20 cellular contexts compared by ENCODE assay signal in genomic region chr3:88101142-88101541, GRCh38. TPM values are rescaled to one million over a fixed set of nuclear protein-coding genes. Genes with fewer than 3 reads are reported as not detected.
A peak's percentile ranks its signal among the peaks of the same experiment; 100 is the strongest.
DNase-seq lines count a peak whose midpoint lies in the region; ATAC-seq and TF ChIP-seq lines count a peak whose summit lies in the region.
"Had no signal": no experiment of that assay in that cellular context is flagged by ENCODE, and none has a peak within 500 bp of the region (broad histone marks: within the 10 kb centered on the region; RNA-seq: fewer than 3 reads in every experiment).

No MANE protein-coding gene starts in this region.

- H3K36me3 Mint-ChIP-seq in Caco-2 (ENCODE audit: insufficient read depth, unreplicated experiment) = peaks cover 17% of the 10 kb centered on the region

- peak; percentile 6 for DNase-seq in choroid plexus epithelial cell (ENCODE audit: low read depth)
- no peak for DNase-seq in hepatic stellate cell (ENCODE audit: low spot score)
- DNase-seq in brain microvascular endothelial cell = no peak
- no peak for DNase-seq in Caco-2
- no peak for DNase-seq in 8988T
- DNase-seq: activated CD4-positive, CD25-positive, alpha-beta regulatory T cell; activated CD8-positive, alpha-beta memory T cell treated with anti-CD3 and anti-CD28 coated beads, Interleukin-2, amount 10 ng/mL, durations not matched to agents 7 days and 5 days; activated naive CD4-positive, alpha-beta T cell treated with anti-CD3 and anti-CD28 coated beads for 36 hours; BE2C; DMS79; gastrocnemius medialis; islet precursor cell; NCI-H1417 treated with DMSO at 0.1 percent for 48 hours; NCI-H446; sigmoid colon; upper lobe of right lung had no signal

- H3K27me3 Mint-ChIP-seq in Caco-2 (ENCODE audit: insufficient read depth, unreplicated experiment) = no peaks in the 10 kb centered on the region
- H3K27me3 Mint-ChIP-seq: activated CD8-positive, alpha-beta memory T cell treated with anti-CD3 and anti-CD28 coated beads, Interleukin-2, amount 10 ng/mL, durations not matched to agents 7 days and 5 days; stimulated activated memory B cell treated with anti-CD40 and anti-IgM and Interleukin-4, amounts not matched to agents 10 μg/mL and 1 μg/mL and 100 μg/mL, for 72 hours had no signal

- no peak overlapping the region for H3K4me3 Mint-ChIP-seq in Caco-2 (ENCODE audit: unreplicated experiment)
- H3K4me3 Mint-ChIP-seq: activated CD8-positive, alpha-beta memory T cell treated with anti-CD3 and anti-CD28 coated beads, Interleukin-2, amount 10 ng/mL, durations not matched to agents 7 days and 5 days; activated naive CD4-positive, alpha-beta T cell treated with anti-CD3 and anti-CD28 coated beads for 36 hours; stimulated activated memory B cell treated with anti-CD40 and anti-IgM and Interleukin-4, amounts not matched to agents 10 μg/mL and 1 μg/mL and 100 μg/mL, for 72 hours had no signal

- CTCF ChIA-PET in Caco-2 (lab: Charles Lee) = no interaction called here

- H3K4me1 Mint-ChIP-seq in Caco-2 (ENCODE audit: low read depth, unreplicated experiment) = no peaks in the 10 kb centered on the region
- H3K4me1 Mint-ChIP-seq: stimulated activated memory B cell treated with anti-CD40 and anti-IgM and Interleukin-4, amounts not matched to agents 10 μg/mL and 1 μg/mL and 100 μg/mL, for 72 hours had no signal

- peaks cover 9% of the 10 kb centered on the region for H3K9me3 Mint-ChIP-seq in Caco-2 (ENCODE audit: unreplicated experiment)
- H3K9me3 Mint-ChIP-seq: stimulated activated memory B cell treated with anti-CD40 and anti-IgM and Interleukin-4, amounts not matched to agents 10 μg/mL and 1 μg/mL and 100 μg/mL, for 72 hours had no signal

- H3K27me3 ChIP-seq in brain microvascular endothelial cell (replicated peaks) (no peaks in the 10 kb centered on the region), Caco-2 (replicated peaks; ENCODE audit: control insufficient read depth, insufficient read depth, low read length) (no peaks in the 10 kb centered on the region)
- H3K27me3 ChIP-seq: BE2C, gastrocnemius medialis, sigmoid colon, upper lobe of right lung had no signal

- POLR2A ChIA-PET in Caco-2 (lab: Charles Lee) = no interaction called here

- no peaks in the 10 kb centered on the region for H3K4me1 ChIP-seq in Caco-2
- H3K4me1 ChIP-seq: BE2C, upper lobe of right lung had no signal

- intact Hi-C loops in Caco-2 (cut with micrococcal nuclease; ENCODE audit: unreplicated experiment) = no loop called here

- H3K9me3 ChIP-seq in Caco-2 = no peaks in the 10 kb centered on the region
- H3K9me3 ChIP-seq: BE2C, gastrocnemius medialis, sigmoid colon, upper lobe of right lung had no signal

- no peak overlapping the region for H3K4me3 ChIP-seq in choroid plexus epithelial cell (ENCODE audit: low read depth, low read length)
- H3K4me3 ChIP-seq in brain microvascular endothelial cell (ENCODE audit: low read depth, low read length) = no peak overlapping the region
- no peak overlapping the region for H3K4me3 ChIP-seq in Caco-2 (ENCODE audit: low read depth, low read length)
- H3K4me3 ChIP-seq: gastrocnemius medialis, sigmoid colon, upper lobe of right lung had no signal

- H3K36me3 ChIP-seq in brain microvascular endothelial cell (replicated peaks) (no peaks in the 10 kb centered on the region), Caco-2 (ENCODE audit: control insufficient read depth, insufficient read depth, low read length) (no peaks in the 10 kb centered on the region)
- H3K36me3 ChIP-seq: BE2C, gastrocnemius medialis, upper lobe of right lung had no signal

- H3K27ac Mint-ChIP-seq in Caco-2 (ENCODE audit: unreplicated experiment) = no peak overlapping the region
- H3K27ac Mint-ChIP-seq: activated CD8-positive, alpha-beta memory T cell treated with anti-CD3 and anti-CD28 coated beads, Interleukin-2, amount 10 ng/mL, durations not matched to agents 7 days and 5 days; activated naive CD4-positive, alpha-beta T cell treated with anti-CD3 and anti-CD28 coated beads for 36 hours; stimulated activated memory B cell treated with anti-CD40 and anti-IgM and Interleukin-4, amounts not matched to agents 10 μg/mL and 1 μg/mL and 100 μg/mL, for 72 hours had no signal

- TF ChIP-seq CTCF in choroid plexus epithelial cell (conservative IDR thresholded peaks at IDR 0.05; ENCODE audit: low read depth, low read length) = no peak
- no peak for TF ChIP-seq CTCF in brain microvascular endothelial cell (IDR thresholded peaks at IDR 0.05; ENCODE audit: low read depth, low read length, missing control alignments)
- no peak for TF ChIP-seq CTCF in Caco-2 (IDR thresholded peaks at IDR 0.05; ENCODE audit: insufficient read depth in 1 of 2, low read depth in 1 of 2, low read length in 1 of 2, severe bottlenecking in 1 of 2, unreplicated experiment in 1 of 2)

- H3K27ac ChIP-seq in brain microvascular endothelial cell = no peak overlapping the region
- H3K27ac ChIP-seq: gastrocnemius medialis, sigmoid colon, upper lobe of right lung had no signal

- BruUV-seq in Caco-2 (replicated peaks; lab: Mats Ljungman, UMichigan) = no TSS peak

- ATAC-seq in GM19035 (IDR thresholded peaks at IDR 0.05; ENCODE audit: unreplicated experiment) (peak; percentile 53), GM21619 (IDR thresholded peaks at IDR 0.05; ENCODE audit: unreplicated experiment) (peak; percentile 80), HG03135 (IDR thresholded peaks at IDR 0.05; ENCODE audit: unreplicated experiment) (peak; percentile 62)
- ATAC-seq: activated CD8-positive, alpha-beta memory T cell treated with anti-CD3 and anti-CD28 coated beads, Interleukin-2, amount 10 ng/mL, durations not matched to agents 7 days and 5 days; gastrocnemius medialis; stimulated activated memory B cell treated with anti-CD40 and anti-IgM and Interleukin-4, amounts not matched to agents 10 μg/mL and 1 μg/mL and 100 μg/mL, for 72 hours; upper lobe of right lung had no signal

- in situ Hi-C loops in brain microvascular endothelial cell (cut with HindIII; ENCODE audit: low pct_ligation_motif_present, low sequenced_read_pairs) = no loop called here

RNA-seq across cellular contexts. Expression of gene ZNF654, which starts 42.1 kb away (rescaled TPM):
- 6.8 and 8.9 TPM in 2 replicates for total RNA-seq in Caco-2 (2022)

RNA-seq across cellular contexts. Expression of gene CGGBP1, which starts 42.3 kb away (rescaled TPM):
- total RNA-seq in Caco-2 (2022) = 42.6 and 43.2 TPM in 2 replicates

RNA-seq across cellular contexts. Expression of gene C3orf38, which starts 48.6 kb away (rescaled TPM):
- 20.4 and 22.8 TPM in 2 replicates for total RNA-seq in Caco-2 (2022)
